In the genomic region with DNA sequence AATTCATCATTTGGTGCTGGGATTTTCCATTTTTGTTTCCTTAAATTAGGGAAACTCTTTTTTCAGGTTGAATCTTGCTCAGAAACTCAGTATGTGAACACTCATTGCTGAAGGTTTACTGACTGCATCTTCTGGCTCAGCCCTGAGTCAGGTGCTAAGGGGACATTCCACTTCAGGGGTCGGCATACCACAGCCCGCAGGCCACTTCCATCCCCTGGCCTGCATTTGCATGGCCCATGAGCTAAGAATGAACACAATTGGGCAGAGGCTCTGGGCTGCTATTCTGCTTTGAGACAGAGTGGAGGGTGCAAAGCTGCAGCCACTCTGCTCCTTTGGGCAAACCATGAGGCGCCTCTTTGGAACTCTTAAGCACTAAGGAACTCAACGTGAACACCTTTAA, we compare ENCODE assay signal across 21 cellular contexts.
DNase-seq lines count a peak whose midpoint lies in the region; ATAC-seq and TF ChIP-seq lines count a peak whose summit lies in the region.
"Had no signal": no experiment of that assay in that cellular context is flagged by ENCODE, and none has a peak within 500 bp of the region (broad histone marks: within the 10 kb centered on the region; RNA-seq: fewer than 3 reads in every experiment).

No MANE protein-coding gene starts in this region.

- intact Hi-C loops in IMR-90 (cut with micrococcal nuclease), result no loop called here
- intact Hi-C loops in heart left ventricle (cut with DNase I), result loop anchor here in 5 of 10 donors (10.0 kb wide), 2 partner anchors 106 to 346 kb away; no protein-coding TSS in a partner anchor

- H3K4me3 Mint-ChIP-seq in GM23338, result no peak overlapping the region
- H3K4me3 Mint-ChIP-seq: B cell; CD4-positive, CD25-positive, alpha-beta regulatory T cell; CD8-positive, alpha-beta T cell; H9; HFFc6 had no signal

- no peak overlapping the region for H2BK20ac ChIP-seq in IMR-90 (ENCODE audit: low read depth, low read length)

- peak overlapping the region; percentile 51; the same call in 1 of the 2 replicates for H3K27ac Mint-ChIP-seq in GM23338
- H3K27ac Mint-ChIP-seq: B cell; CD4-positive, CD25-positive, alpha-beta regulatory T cell; CD8-positive, alpha-beta T cell; HFFc6 had no signal

- TF ChIP-seq CTCF in GM23338 (conservative IDR thresholded peaks at IDR 0.05; ENCODE audit: low read depth in 2 of 2) (no peak), IMR-90 (conservative IDR thresholded peaks at IDR 0.05; ENCODE audit: low read depth, low read length) (no peak), GM13976 (IDR thresholded peaks at IDR 0.05; ENCODE audit: borderline replicate concordance, control extremely low read depth, extremely low read depth, insufficient read depth, missing control alignments) (no peak), heart left ventricle (IDR thresholded peaks at IDR 0.05) (no peak)

- no peak overlapping the region for H3K56ac ChIP-seq in IMR-90 (ENCODE audit: extremely low read depth, insufficient read depth, low read length)

- TF ChIP-seq POLR2A in IMR-90 (IDR thresholded peaks at IDR 0.05; ENCODE audit: low read depth, low read length) (no peak), heart left ventricle (IDR thresholded peaks at IDR 0.05) (no peak)

- H4K91ac ChIP-seq in IMR-90 (ENCODE audit: insufficient read depth, low read depth, low read length), result no peak overlapping the region

- H3K27me3 Mint-ChIP-seq in GM23338 (ENCODE audit: insufficient read depth, low read depth, poor library complexity), result peaks cover 8% of the 10 kb centered on the region
- H3K27me3 Mint-ChIP-seq: B cell had no signal

- no peak overlapping the region for H3K18ac ChIP-seq in IMR-90 (ENCODE audit: low read depth, low read length)

- H4K5ac ChIP-seq in IMR-90 (ENCODE audit: low read depth, low read length), result no peak overlapping the region

- 0 out of 2 replicates have a peak, but pooled peaks cover 5% of the 10 kb centered on the region for H4K20me1 ChIP-seq in GM23338 (replicated peaks; ENCODE audit: insufficient read depth)
- H4K20me1 ChIP-seq in IMR-90 (ENCODE audit: insufficient read depth, low read length), result no peaks in the 10 kb centered on the region
- H4K20me1 ChIP-seq: BLaER1 had no signal

- in situ Hi-C loops in IMR-90 (cut with MboI; ENCODE audit: low sequenced_read_pairs), result loop anchor here (10.0 to 25.0 kb wide), 2 partner anchors 346 to 1029 kb away; no protein-coding TSS in a partner anchor
- in situ Hi-C loops in GM13976 (cut with MboI; ENCODE audit: low sequenced_read_pairs, unreplicated experiment), result no loop called here

- 100% methylated on average over 1 of the region's 4 CpGs; no CpG with 5 or more reads in 1 of the 2 experiments for WGBS in IMR-90 (ENCODE audit: extremely low coverage in 2 of 2, insufficient read length in 1 of 2), 2 experiments
- 87 to 90% (median 89%) methylated on average over 4 of the region's 4 CpGs for WGBS in heart left ventricle, 4 donors

- H3K27me3 ChIP-seq in GM23338 (ENCODE audit: insufficient read depth) (no peaks in the 10 kb centered on the region), IMR-90 (ENCODE audit: control insufficient read depth, insufficient read depth, low read length) (no peaks in the 10 kb centered on the region), heart left ventricle (no peaks in the 10 kb centered on the region)
- H3K27me3 ChIP-seq: BLaER1 had no signal

- H3K36me3 Mint-ChIP-seq in GM23338 (ENCODE audit: low read depth), result peaks cover 27% of the 10 kb centered on the region
- H3K36me3 Mint-ChIP-seq: CD4-positive, CD25-positive, alpha-beta regulatory T cell; CD8-positive, alpha-beta T cell had no signal

- H3K36me3 ChIP-seq in GM23338 (ENCODE audit: insufficient read depth) (0 out of 2 replicates have a peak, but pooled peaks cover 4% of the 10 kb centered on the region), IMR-90 (ENCODE audit: control insufficient read depth, insufficient read depth, low read length) (peaks cover 6% of the 10 kb centered on the region), heart left ventricle (peaks cover 0 to 37% (median 25%) of the 10 kb centered on the region in 9 donors)

- H3K9me2 ChIP-seq in GM23338 (ENCODE audit: insufficient read depth), result 0 out of 2 replicates have a peak, but pooled peaks cover 4% of the 10 kb centered on the region

- DNase-seq in GM23338 (ENCODE audit: low spot score), result no peak
- no peak for DNase-seq in IMR-90
- DNase-seq in iPS-NIHi11 (ENCODE audit: low spot score), result peak; percentile 23
- DNase-seq in GM13976 (ENCODE audit: low spot score), result no peak
- no peak for DNase-seq in heart left ventricle
- no peak for DNase-seq in activated CD4-positive, alpha-beta T cell treated with anti-CD3 and anti-CD28 coated beads for 1 hour
- DNase-seq: Caco-2; CD4-positive, CD25-positive, alpha-beta regulatory T cell; CD8-positive, alpha-beta T cell; DMS153; DMS79; EL; GDM1; GM23248; H9; HFFc6 had no signal

- no peaks in the 10 kb centered on the region; a peak in 1 of 4 replicates for H3K79me1 ChIP-seq in IMR-90 (ENCODE audit: low read depth in 1 of 2, low read length in 2 of 2)

- peaks cover under 1% of the 10 kb centered on the region; the same call in 1 of the 2 replicates for H3K9me1 ChIP-seq in IMR-90 (ENCODE audit: insufficient read depth, low read length)

- no peak overlapping the region for H3K23ac ChIP-seq in IMR-90 (ENCODE audit: low read depth, low read length)

- H3K4ac ChIP-seq in IMR-90 (ENCODE audit: low read depth, low read length), result no peak overlapping the region

- no peak overlapping the region for H2BK5ac ChIP-seq in IMR-90 (ENCODE audit: low read depth, low read length, poor library complexity, severe bottlenecking)

- no peak for TF ChIP-seq RAD21 in IMR-90 (IDR thresholded peaks at IDR 0.05; ENCODE audit: low read length)

- H2BK15ac ChIP-seq in IMR-90 (ENCODE audit: low read depth, low read length), result no peak overlapping the region

- H2AK5ac ChIP-seq in IMR-90 (ENCODE audit: low read depth, low read length), result no peak overlapping the region

- no peak overlapping the region for H3K4me2 ChIP-seq in GM23338
- H3K4me2 ChIP-seq in IMR-90 (ENCODE audit: low read depth, low read length), result no peak overlapping the region
- H3K4me2 ChIP-seq: BLaER1 had no signal

- H3K9me3 Mint-ChIP-seq in GM23338, result no peaks in the 10 kb centered on the region
- H3K9me3 Mint-ChIP-seq: CD4-positive, CD25-positive, alpha-beta regulatory T cell; CD8-positive, alpha-beta T cell; H9; HFFc6 had no signal

- POLR2A ChIA-PET in IMR-90 (lab: Charles Lee; ENCODE audit: unreplicated experiment), result no interaction called here

- H4K8ac ChIP-seq in IMR-90 (ENCODE audit: low read depth in 2 of 2, low read length in 2 of 2), result no peak overlapping the region

- H3K9me3 ChIP-seq in IMR-90 (ENCODE audit: control insufficient read depth, insufficient read depth, low read length) (no peaks in the 10 kb centered on the region), heart left ventricle (no peaks in the 10 kb centered on the region)
- H3K9me3 ChIP-seq: BLaER1, Caco-2 had no signal

- H2AK9ac ChIP-seq in IMR-90 (replicated peaks; ENCODE audit: low read depth, low read length, poor library complexity), result peak overlapping the region; percentile 23

- ATAC-seq in GM23338 (peak; percentile 74), IMR-90 (ENCODE audit: low read depth) (no peak; the same call in 1 of the 2 replicates), heart left ventricle (no peak)
- ATAC-seq: CD8-positive, alpha-beta T cell; HCT116 had no signal

- H3K4me1 ChIP-seq in GM23338 (ENCODE audit: insufficient read depth), result no peaks in the 10 kb centered on the region
- H3K4me1 ChIP-seq in IMR-90 (ENCODE audit: control insufficient read depth, insufficient read depth, low read length), result no peaks in the 10 kb centered on the region; the same call in 1 of the 2 replicates
- peaks cover 0 to 15% (median 0%) of the 10 kb centered on the region in 12 donors for H3K4me1 ChIP-seq in heart left ventricle
- H3K4me1 ChIP-seq: BLaER1, Caco-2 had no signal

- no TSS peak for BruUV-seq in IMR-90 (replicated peaks; lab: Mats Ljungman, UMichigan)

- no peak overlapping the region for H3K4me3 ChIP-seq in GM23338
- no peak overlapping the region for H3K4me3 ChIP-seq in IMR-90 (ENCODE audit: insufficient read depth, low read depth, low read length)
- no peak overlapping the region for H3K4me3 ChIP-seq in heart left ventricle
- H3K4me3 ChIP-seq: BLaER1, GM23248 had no signal

- no peaks in the 10 kb centered on the region for H3F3A ChIP-seq in GM23338 (replicated peaks; ENCODE audit: low read depth)

- CTCF ChIA-PET in IMR-90 (lab: Yijun Ruan, JAX), result no interaction called here

- no peak overlapping the region for H3K9ac ChIP-seq in IMR-90 (ENCODE audit: low read depth, low read length)
- H3K9ac ChIP-seq: BLaER1, GM23248 had no signal

- no peak overlapping the region for H2BK120ac ChIP-seq in IMR-90 (ENCODE audit: low read depth, low read length)

- H3K79me2 ChIP-seq in GM23338 (replicated peaks; ENCODE audit: insufficient read depth), result no peaks in the 10 kb centered on the region

- dilution Hi-C loops in IMR-90 (cut with HindIII; ENCODE audit: low sequenced_read_pairs, unreplicated experiment), result no loop called here

- no peak overlapping the region for H2AFZ ChIP-seq in GM23338
- no peak overlapping the region for H2AFZ ChIP-seq in IMR-90 (replicated peaks; ENCODE audit: low read length, poor library complexity)
- H2AFZ ChIP-seq: GM23248 had no signal

- peaks cover 12% of the 10 kb centered on the region for H3K4me1 Mint-ChIP-seq in GM23338
- H3K4me1 Mint-ChIP-seq: B cell; CD4-positive, CD25-positive, alpha-beta regulatory T cell had no signal

- no peak overlapping the region for H3K27ac ChIP-seq in GM23338 (ENCODE audit: low read depth)
- no peak overlapping the region for H3K27ac ChIP-seq in IMR-90 (ENCODE audit: insufficient read depth, low read length)
- no peak overlapping the region for H3K27ac ChIP-seq in heart left ventricle
- H3K27ac ChIP-seq: 22Rv1, BLaER1, C4-2B, GM23248 had no signal

- H3K14ac ChIP-seq in IMR-90 (replicated peaks; ENCODE audit: low read depth, low read length), result no peak overlapping the region

TF ChIP-seq in IMR-90, 13 proteins besides CTCF, POLR2A, EP300 and RAD21 (continues in another document):
- no peak for TF ChIP-seq RCOR1 (IDR thresholded peaks at IDR 0.05; ENCODE audit: insufficient replicate concordance, low read length)
- TF ChIP-seq, protein P1, sequence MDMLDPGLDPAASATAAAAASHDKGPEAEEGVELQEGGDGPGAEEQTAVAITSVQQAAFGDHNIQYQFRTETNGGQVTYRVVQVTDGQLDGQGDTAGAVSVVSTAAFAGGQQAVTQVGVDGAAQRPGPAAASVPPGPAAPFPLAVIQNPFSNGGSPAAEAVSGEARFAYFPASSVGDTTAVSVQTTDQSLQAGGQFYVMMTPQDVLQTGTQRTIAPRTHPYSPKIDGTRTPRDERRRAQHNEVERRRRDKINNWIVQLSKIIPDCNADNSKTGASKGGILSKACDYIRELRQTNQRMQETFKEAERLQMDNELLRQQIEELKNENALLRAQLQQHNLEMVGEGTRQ (IDR thresholded peaks at IDR 0.05; ENCODE audit: low read depth, low read length), result no peak
- TF ChIP-seq MXI1 (IDR thresholded peaks at IDR 0.05; ENCODE audit: borderline replicate concordance, low read depth, low read length), result no peak
- no peak for TF ChIP-seq NFE2L2 (IDR thresholded peaks at IDR 0.05; ENCODE audit: low read depth, low read length)
- no peak for TF ChIP-seq FOS (IDR thresholded peaks at IDR 0.05; ENCODE audit: low read depth, low read length)
- TF ChIP-seq MAFK (IDR thresholded peaks at IDR 0.05; ENCODE audit: low read depth, low read length), result no peak
- no peak for TF ChIP-seq CEBPB (IDR thresholded peaks at IDR 0.05; ENCODE audit: low read depth, low read length)
